ENCODE assay signal across 1 cellular context in genomic region chr22:40709752-40710413, GRCh38.
TF ChIP-seq lines count a peak whose summit lies in the region.

No MANE protein-coding gene starts in this region.

TF ChIP-seq in A549, 52 proteins besides CTCF, POLR2A, EP300 and RAD21 (continued from another document):
- TF ChIP-seq PBX3 (IDR thresholded peaks at IDR 0.05) (no peak), JUNB (IDR thresholded peaks at IDR 0.05) (no peak), SMC3 (IDR thresholded peaks at IDR 0.05) (no peak), ZNF302 (CRISPR knock-in tag; IDR thresholded peaks at IDR 0.05) (no peak), BHLHE40 (IDR thresholded peaks at IDR 0.05; ENCODE audit: low read depth, low read length) (no peak), GATA3 (IDR thresholded peaks at IDR 0.05; ENCODE audit: borderline replicate concordance) (no peak), CEBPB (IDR thresholded peaks at IDR 0.05) (no peak), E2F6 (IDR thresholded peaks at IDR 0.05; ENCODE audit: borderline replicate concordance, low read depth) (no peak), CHD2 (IDR thresholded peaks at IDR 0.05; ENCODE audit: low read length, partially characterized antibody) (no peak), RNF2 (IDR thresholded peaks at IDR 0.05; ENCODE audit: borderline replicate concordance, low read depth) (no peak)
- TF ChIP-seq, protein P1, sequence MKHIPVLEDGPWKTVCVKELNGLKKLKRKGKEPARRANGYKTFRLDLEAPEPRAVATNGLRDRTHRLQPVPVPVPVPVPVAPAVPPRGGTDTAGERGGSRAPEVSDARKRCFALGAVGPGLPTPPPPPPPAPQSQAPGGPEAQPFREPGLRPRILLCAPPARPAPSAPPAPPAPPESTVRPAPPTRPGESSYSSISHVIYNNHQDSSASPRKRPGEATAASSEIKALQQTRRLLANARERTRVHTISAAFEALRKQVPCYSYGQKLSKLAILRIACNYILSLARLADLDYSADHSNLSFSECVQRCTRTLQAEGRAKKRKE (CRISPR knock-in tag; IDR thresholded peaks at IDR 0.05; ENCODE audit: low read depth) = no peak
- TF ChIP-seq, protein P2, sequence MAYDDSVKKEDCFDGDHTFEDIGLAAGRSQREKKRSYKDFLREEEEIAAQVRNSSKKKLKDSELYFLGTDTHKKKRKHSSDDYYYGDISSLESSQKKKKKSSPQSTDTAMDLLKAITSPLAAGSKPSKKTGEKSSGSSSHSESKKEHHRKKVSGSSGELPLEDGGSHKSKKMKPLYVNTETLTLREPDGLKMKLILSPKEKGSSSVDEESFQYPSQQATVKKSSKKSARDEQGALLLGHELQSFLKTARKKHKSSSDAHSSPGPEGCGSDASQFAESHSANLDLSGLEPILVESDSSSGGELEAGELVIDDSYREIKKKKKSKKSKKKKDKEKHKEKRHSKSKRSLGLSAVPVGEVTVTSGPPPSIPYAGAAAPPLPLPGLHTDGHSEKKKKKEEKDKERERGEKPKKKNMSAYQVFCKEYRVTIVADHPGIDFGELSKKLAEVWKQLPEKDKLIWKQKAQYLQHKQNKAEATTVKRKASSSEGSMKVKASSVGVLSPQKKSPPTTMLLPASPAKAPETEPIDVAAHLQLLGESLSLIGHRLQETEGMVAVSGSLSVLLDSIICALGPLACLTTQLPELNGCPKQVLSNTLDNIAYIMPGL (CRISPR knock-in tag; IDR thresholded peaks at IDR 0.05; ENCODE audit: borderline replicate concordance) = no peak
- TF ChIP-seq, protein P3, sequence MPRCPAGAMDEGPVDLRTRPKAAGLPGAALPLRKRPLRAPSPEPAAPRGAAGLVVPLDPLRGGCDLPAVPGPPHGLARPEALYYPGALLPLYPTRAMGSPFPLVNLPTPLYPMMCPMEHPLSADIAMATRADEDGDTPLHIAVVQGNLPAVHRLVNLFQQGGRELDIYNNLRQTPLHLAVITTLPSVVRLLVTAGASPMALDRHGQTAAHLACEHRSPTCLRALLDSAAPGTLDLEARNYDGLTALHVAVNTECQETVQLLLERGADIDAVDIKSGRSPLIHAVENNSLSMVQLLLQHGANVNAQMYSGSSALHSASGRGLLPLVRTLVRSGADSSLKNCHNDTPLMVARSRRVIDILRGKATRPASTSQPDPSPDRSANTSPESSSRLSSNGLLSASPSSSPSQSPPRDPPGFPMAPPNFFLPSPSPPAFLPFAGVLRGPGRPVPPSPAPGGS (IDR thresholded peaks at IDR 0.05) = no peak
